ENCODE assay signal across 1 cellular context in genomic region chr5:139696167-139696893, GRCh38.
TF ChIP-seq lines count a peak whose summit lies in the region.

No MANE protein-coding gene starts in this region.

TF ChIP-seq in HepG2, 621 proteins besides CTCF, POLR2A, EP300 and RAD21 (continued from another document and continues in another):
- no peak for TF ChIP-seq ZNF704 (CRISPR knock-in tag; IDR thresholded peaks at IDR 0.05; ENCODE audit: borderline replicate concordance)
- no peak for TF ChIP-seq BCLAF1 (IDR thresholded peaks at IDR 0.05)
- TF ChIP-seq ZNF441 (CRISPR knock-in tag; IDR thresholded peaks at IDR 0.05; ENCODE audit: borderline replicate concordance) = no peak
- no peak for TF ChIP-seq TCF7 (IDR thresholded peaks at IDR 0.05; ENCODE audit: low read depth)
- TF ChIP-seq, protein P1, sequence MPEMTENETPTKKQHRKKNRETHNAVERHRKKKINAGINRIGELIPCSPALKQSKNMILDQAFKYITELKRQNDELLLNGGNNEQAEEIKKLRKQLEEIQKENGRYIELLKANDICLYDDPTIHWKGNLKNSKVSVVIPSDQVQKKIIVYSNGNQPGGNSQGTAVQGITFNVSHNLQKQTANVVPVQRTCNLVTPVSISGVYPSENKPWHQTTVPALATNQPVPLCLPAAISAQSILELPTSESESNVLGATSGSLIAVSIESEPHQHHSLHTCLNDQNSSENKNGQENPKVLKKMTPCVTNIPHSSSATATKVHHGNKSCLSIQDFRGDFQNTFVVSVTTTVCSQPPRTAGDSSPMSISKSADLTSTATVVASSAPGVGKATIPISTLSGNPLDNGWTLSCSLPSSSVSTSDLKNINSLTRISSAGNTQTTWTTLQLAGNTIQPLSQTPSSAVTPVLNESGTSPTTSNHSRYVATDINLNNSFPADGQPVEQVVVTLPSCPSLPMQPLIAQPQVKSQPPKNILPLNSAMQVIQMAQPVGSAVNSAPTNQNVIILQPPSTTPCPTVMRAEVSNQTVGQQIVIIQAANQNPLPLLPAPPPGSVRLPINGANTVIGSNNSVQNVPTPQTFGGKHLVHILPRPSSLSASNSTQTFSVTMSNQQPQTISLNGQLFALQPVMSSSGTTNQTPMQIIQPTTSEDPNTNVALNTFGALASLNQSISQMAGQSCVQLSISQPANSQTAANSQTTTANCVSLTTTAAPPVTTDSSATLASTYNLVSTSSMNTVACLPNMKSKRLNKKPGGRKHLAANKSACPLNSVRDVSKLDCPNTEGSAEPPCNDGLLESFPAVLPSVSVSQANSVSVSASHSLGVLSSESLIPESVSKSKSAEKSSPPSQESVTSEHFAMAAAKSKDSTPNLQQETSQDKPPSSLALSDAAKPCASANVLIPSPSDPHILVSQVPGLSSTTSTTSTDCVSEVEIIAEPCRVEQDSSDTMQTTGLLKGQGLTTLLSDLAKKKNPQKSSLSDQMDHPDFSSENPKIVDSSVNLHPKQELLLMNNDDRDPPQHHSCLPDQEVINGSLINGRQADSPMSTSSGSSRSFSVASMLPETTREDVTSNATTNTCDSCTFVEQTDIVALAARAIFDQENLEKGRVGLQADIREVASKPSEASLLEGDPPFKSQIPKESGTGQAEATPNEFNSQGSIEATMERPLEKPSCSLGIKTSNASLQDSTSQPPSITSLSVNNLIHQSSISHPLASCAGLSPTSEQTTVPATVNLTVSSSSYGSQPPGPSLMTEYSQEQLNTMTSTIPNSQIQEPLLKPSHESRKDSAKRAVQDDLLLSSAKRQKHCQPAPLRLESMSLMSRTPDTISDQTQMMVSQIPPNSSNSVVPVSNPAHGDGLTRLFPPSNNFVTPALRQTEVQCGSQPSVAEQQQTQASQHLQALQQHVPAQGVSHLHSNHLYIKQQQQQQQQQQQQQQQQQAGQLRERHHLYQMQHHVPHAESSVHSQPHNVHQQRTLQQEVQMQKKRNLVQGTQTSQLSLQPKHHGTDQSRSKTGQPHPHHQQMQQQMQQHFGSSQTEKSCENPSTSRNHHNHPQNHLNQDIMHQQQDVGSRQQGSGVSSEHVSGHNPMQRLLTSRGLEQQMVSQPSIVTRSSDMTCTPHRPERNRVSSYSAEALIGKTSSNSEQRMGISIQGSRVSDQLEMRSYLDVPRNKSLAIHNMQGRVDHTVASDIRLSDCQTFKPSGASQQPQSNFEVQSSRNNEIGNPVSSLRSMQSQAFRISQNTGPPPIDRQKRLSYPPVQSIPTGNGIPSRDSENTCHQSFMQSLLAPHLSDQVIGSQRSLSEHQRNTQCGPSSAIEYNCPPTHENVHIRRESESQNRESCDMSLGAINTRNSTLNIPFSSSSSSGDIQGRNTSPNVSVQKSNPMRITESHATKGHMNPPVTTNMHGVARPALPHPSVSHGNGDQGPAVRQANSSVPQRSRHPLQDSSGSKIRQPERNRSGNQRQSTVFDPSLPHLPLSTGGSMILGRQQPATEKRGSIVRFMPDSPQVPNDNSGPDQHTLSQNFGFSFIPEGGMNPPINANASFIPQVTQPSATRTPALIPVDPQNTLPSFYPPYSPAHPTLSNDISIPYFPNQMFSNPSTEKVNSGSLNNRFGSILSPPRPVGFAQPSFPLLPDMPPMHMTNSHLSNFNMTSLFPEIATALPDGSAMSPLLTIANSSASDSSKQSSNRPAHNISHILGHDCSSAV (CRISPR knock-in tag; IDR thresholded peaks at IDR 0.05; ENCODE audit: borderline replicate concordance) = no peak
- TF ChIP-seq, protein P2, sequence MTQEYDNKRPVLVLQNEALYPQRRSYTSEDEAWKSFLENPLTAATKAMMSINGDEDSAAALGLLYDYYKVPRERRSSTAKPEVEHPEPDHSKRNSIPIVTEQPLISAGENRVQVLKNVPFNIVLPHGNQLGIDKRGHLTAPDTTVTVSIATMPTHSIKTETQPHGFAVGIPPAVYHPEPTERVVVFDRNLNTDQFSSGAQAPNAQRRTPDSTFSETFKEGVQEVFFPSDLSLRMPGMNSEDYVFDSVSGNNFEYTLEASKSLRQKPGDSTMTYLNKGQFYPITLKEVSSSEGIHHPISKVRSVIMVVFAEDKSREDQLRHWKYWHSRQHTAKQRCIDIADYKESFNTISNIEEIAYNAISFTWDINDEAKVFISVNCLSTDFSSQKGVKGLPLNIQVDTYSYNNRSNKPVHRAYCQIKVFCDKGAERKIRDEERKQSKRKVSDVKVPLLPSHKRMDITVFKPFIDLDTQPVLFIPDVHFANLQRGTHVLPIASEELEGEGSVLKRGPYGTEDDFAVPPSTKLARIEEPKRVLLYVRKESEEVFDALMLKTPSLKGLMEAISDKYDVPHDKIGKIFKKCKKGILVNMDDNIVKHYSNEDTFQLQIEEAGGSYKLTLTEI (CRISPR knock-in tag; conservative IDR thresholded peaks at IDR 0.05) = no peak
- no peak for TF ChIP-seq ZNF235 (CRISPR knock-in tag; IDR thresholded peaks at IDR 0.05; ENCODE audit: borderline replicate concordance)
- no peak for TF ChIP-seq ZNF691 (CRISPR knock-in tag; IDR thresholded peaks at IDR 0.05; ENCODE audit: borderline replicate concordance, low read depth)
- TF ChIP-seq USF2 (IDR thresholded peaks at IDR 0.05; ENCODE audit: low read depth, low read length) = no peak
- no peak for TF ChIP-seq USF2 (CRISPR knock-in tag; IDR thresholded peaks at IDR 0.05; ENCODE audit: borderline replicate concordance)
- no peak for TF ChIP-seq ZNF10 (CRISPR knock-in tag; IDR thresholded peaks at IDR 0.05; ENCODE audit: borderline replicate concordance, low read depth)
- TF ChIP-seq REL (CRISPR knock-in tag; conservative IDR thresholded peaks at IDR 0.05) = no peak
- TF ChIP-seq HOXA5 (CRISPR knock-in tag; IDR thresholded peaks at IDR 0.05) = no peak
- no peak for TF ChIP-seq PAWR (CRISPR knock-in tag; IDR thresholded peaks at IDR 0.05; ENCODE audit: borderline replicate concordance)
- TF ChIP-seq SP1 (IDR thresholded peaks at IDR 0.05) = no peak
- no peak for TF ChIP-seq SP1 (CRISPR knock-in tag; IDR thresholded peaks at IDR 0.05)
- TF ChIP-seq, protein P3, sequence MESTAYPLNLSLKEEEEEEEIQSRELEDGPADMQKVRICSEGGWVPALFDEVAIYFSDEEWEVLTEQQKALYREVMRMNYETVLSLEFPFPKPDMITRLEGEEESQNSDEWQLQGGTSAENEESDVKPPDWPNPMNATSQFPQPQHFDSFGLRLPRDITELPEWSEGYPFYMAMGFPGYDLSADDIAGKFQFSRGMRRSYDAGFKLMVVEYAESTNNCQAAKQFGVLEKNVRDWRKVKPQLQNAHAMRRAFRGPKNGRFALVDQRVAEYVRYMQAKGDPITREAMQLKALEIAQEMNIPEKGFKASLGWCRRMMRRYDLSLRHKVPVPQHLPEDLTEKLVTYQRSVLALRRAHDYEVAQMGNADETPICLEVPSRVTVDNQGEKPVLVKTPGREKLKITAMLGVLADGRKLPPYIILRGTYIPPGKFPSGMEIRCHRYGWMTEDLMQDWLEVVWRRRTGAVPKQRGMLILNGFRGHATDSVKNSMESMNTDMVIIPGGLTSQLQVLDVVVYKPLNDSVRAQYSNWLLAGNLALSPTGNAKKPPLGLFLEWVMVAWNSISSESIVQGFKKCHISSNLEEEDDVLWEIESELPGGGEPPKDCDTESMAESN (CRISPR knock-in tag; conservative IDR thresholded peaks at IDR 0.05) = no peak
- TF ChIP-seq PBX2 (CRISPR knock-in tag; IDR thresholded peaks at IDR 0.05) = no peak
- TF ChIP-seq SOX13 (IDR thresholded peaks at IDR 0.05) = no peak
- no peak for TF ChIP-seq SOX13 (CRISPR knock-in tag; conservative IDR thresholded peaks at IDR 0.05 in 1 of 2, IDR thresholded peaks at IDR 0.05 in 1 of 2)
- no peak for TF ChIP-seq KAT2B (IDR thresholded peaks at IDR 0.05; ENCODE audit: borderline replicate concordance, low read depth, low read length)
- TF ChIP-seq MXD4 (CRISPR knock-in tag; IDR thresholded peaks at IDR 0.05) = no peak
- no peak for TF ChIP-seq ZNF350 (CRISPR knock-in tag; IDR thresholded peaks at IDR 0.05; ENCODE audit: borderline replicate concordance, low read depth)
- TF ChIP-seq ZNF792 (CRISPR knock-in tag; IDR thresholded peaks at IDR 0.05) = no peak
- no peak for TF ChIP-seq ATAD3A (CRISPR knock-in tag; IDR thresholded peaks at IDR 0.05)
- no peak for TF ChIP-seq E2F2 (CRISPR knock-in tag; IDR thresholded peaks at IDR 0.05; ENCODE audit: borderline replicate concordance)
- no peak for TF ChIP-seq ZNF136 (CRISPR knock-in tag; IDR thresholded peaks at IDR 0.05; ENCODE audit: low read depth)
- no peak for TF ChIP-seq ZBTB38 (CRISPR knock-in tag; IDR thresholded peaks at IDR 0.05)
- no peak for TF ChIP-seq MTERF4 (CRISPR knock-in tag; IDR thresholded peaks at IDR 0.05)
